Comparison of ENCODE assay signal across 23 cellular contexts in genomic region chr9:1001838-1002237, GRCh38. TPM values are rescaled to one million over a fixed set of nuclear protein-coding genes. Genes with fewer than 3 reads are reported as not detected.
A peak's percentile ranks its signal among the peaks of the same experiment; 100 is the strongest.
DNase-seq lines count a peak whose midpoint lies in the region; ATAC-seq, FAIRE-seq and TF ChIP-seq lines count a peak whose summit lies in the region.
"Had no signal": no experiment of that assay in that cellular context is flagged by ENCODE, and none has a peak within 500 bp of the region (broad histone marks: within the 10 kb centered on the region; RNA-seq: fewer than 3 reads in every experiment).

No MANE protein-coding gene starts in this region.

- no peak overlapping the region for H3K4me3 ChIP-seq in MM.1S (ENCODE audit: low read length)
- H3K4me3 ChIP-seq in bronchial epithelial cell (ENCODE audit: low read depth, low read length), result no peak overlapping the region
- H3K4me3 ChIP-seq: HAP-1 had no signal

- no peaks in the 10 kb centered on the region for H3K27me3 ChIP-seq in MM.1S (replicated peaks; ENCODE audit: insufficient read depth, low read length)
- no peaks in the 10 kb centered on the region for H3K27me3 ChIP-seq in bronchial epithelial cell (ENCODE audit: control insufficient read depth, insufficient read depth, low read length)

- peak; percentile 16 for DNase-seq in NCI-H2171 treated with DMSO at 0.1 percent for 48 hours (lab: John Stamatoyannopoulos, UW)
- no peak for DNase-seq in NCI-H2171 (lab: John Stamatoyannopoulos, UW)
- DNase-seq in MM.1S, result no peak
- peak; percentile 48 for DNase-seq in bronchial epithelial cell (ENCODE audit: low read depth)
- DNase-seq in myocyte (ENCODE audit: low read depth), result peak; percentile 62
- DNase-seq in NCI-H510A treated with DMSO at 0.1 percent for 48 hours (lab: John Stamatoyannopoulos, UW), result no peak
- DNase-seq in cortex of kidney (lab: John Stamatoyannopoulos, UW), result no peak
- DNase-seq: 8988T; Calu3; CD4-positive, alpha-beta memory T cell; DMS53; NCI-H1092 treated with DMSO at 0.1 percent for 48 hours; NCI-H1694; NCI-H446 treated with DMSO at 0.1 percent for 48 hours; NCI-H774; Right ventricle myocardium superior had no signal

- no peaks in the 10 kb centered on the region for H3K9me2 ChIP-seq in MM.1S (replicated peaks; ENCODE audit: insufficient read depth, low read length)

- no peak for ATAC-seq in GM21360 (IDR thresholded peaks at IDR 0.05; ENCODE audit: unreplicated experiment)
- ATAC-seq: SK-N-SH treated with all-trans-retinoic acid at 6 μM for 48 hours had no signal

- no peaks in the 10 kb centered on the region for H4K20me1 ChIP-seq in MM.1S (ENCODE audit: insufficient read depth, low read length)

- TF ChIP-seq CTCF in MM.1S (IDR thresholded peaks at IDR 0.05; ENCODE audit: low read length), result no peak
- TF ChIP-seq CTCF in bronchial epithelial cell (IDR thresholded peaks at IDR 0.05; ENCODE audit: insufficient read depth, low read length, severe bottlenecking), result no peak

- peak overlapping the region; percentile 37; the same call in 1 of the 2 replicates for H2AFZ ChIP-seq in MM.1S (ENCODE audit: low read length)

- no peaks in the 10 kb centered on the region for H3K79me2 ChIP-seq in MM.1S (ENCODE audit: low read length)

- H3F3A ChIP-seq in MM.1S (ENCODE audit: insufficient read depth, low read length), result peaks cover 5% of the 10 kb centered on the region; the same call in 1 of the 2 replicates

- no peak overlapping the region for H3K27ac ChIP-seq in MM.1S (ENCODE audit: low read length)
- H3K27ac ChIP-seq: HL-60 had no signal

- H3K9me3 ChIP-seq in MM.1S (replicated peaks; ENCODE audit: insufficient read depth, low read length), result no peaks in the 10 kb centered on the region

- 0 out of 2 replicates have a peak overlapping the region, but pooled peaks have one; percentile 1 for H3K4me2 ChIP-seq in MM.1S (ENCODE audit: low read depth, low read length)

- H3K4me1 ChIP-seq in MM.1S (ENCODE audit: low read length), result peaks cover 21% of the 10 kb centered on the region
- H3K4me1 ChIP-seq: HAP-1 had no signal

- no peak for FAIRE-seq in bronchial epithelial cell (lab: Jason Lieb, UNC)
- FAIRE-seq: HTR-8/SVneo, RCC 7860 had no signal

- H3K9ac ChIP-seq in MM.1S (ENCODE audit: low read length), result no peak overlapping the region

- H3K36me3 ChIP-seq in MM.1S (replicated peaks; ENCODE audit: insufficient read depth, low read length) (no peaks in the 10 kb centered on the region), bronchial epithelial cell (ENCODE audit: control insufficient read depth, insufficient read depth, low read length) (no peaks in the 10 kb centered on the region)
- H3K36me3 ChIP-seq: HAP-1 had no signal

RNA-seq across cellular contexts. Expression of gene DMRT3, which starts 25.4 kb away (rescaled TPM):
- total RNA-seq in bronchial epithelial cell, result not detected in 2 replicates
- not detected in 2 replicates for total RNA-seq in myocyte
- polyA plus RNA-seq in myocyte (2012), result not detected
- total RNA-seq: Calu3; CD4-positive, alpha-beta memory T cell; Right ventricle myocardium superior had no signal
- polyA plus RNA-seq: BJ; CD4-positive, alpha-beta memory T cell had no signal

RNA-seq across cellular contexts. Expression of gene DMRT2, which starts 48.3 kb away (rescaled TPM):
- total RNA-seq in bronchial epithelial cell (0.38 and 0.53 TPM in 2 replicates), myocyte (not detected in 2 replicates)
- 0.05 TPM for polyA plus RNA-seq in myocyte (2012)
- total RNA-seq: Calu3, Right ventricle myocardium superior had no signal
- polyA plus RNA-seq: BJ had no signal

Comparison
In these comparisons a context has a peak if more than half of its experiments do, and no peak if none do; other contexts are left out.
1. DNase-seq: peak in NCI-H2171 treated with DMSO at 0.1 percent for 48 hours (single experiment), bronchial epithelial cell (single experiment) and myocyte (single experiment); none in NCI-H2171 (single experiment), MM.1S (single experiment), NCI-H510A treated with DMSO at 0.1 percent for 48 hours (single experiment) and cortex of kidney (single experiment).